ENCODE assay signal across 18 cellular contexts in the genomic region with DNA sequence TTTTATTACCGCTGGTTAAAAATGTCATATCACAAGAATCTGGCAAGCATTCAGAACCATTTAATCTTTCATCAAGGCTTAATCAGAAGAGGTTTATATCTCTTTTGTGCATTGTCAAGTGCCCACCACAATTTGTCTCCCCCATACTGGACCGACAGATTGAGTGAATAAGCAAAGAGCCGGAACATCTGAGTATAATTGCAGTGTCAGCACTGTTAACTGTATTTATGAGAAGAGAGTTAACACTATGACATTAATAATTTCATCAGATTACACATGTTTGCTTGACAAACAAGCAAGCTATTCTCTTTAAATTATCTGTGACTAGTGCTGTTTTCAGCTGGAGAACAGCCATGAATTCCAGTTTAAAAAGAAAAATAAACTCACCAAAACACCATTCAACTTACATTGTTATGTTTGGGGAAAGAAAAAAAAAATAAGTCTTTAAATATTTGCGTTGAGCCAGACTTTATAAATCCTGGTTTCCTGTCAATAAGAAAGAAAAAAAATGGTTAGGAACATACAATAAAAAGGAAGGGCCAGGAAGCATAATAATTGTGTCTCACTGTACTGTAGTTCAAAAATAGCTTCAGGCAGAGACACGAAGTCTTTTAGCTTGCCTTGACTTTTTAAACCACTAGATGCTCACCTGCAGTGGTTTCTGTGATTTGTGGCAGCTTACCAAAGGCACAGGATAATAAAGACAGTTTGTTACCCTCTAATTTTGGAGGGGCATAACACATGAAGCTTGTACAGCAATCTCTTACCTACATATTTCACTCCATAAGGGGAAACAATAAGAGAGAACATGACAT.
DNase-seq lines count a peak whose midpoint lies in the region; ATAC-seq and TF ChIP-seq lines count a peak whose summit lies in the region.
"Had no signal": no experiment of that assay in that cellular context is flagged by ENCODE, and none has a peak within 500 bp of the region (broad histone marks: within the 10 kb centered on the region; RNA-seq: fewer than 3 reads in every experiment).

No MANE protein-coding gene starts in this region.

- peaks cover 52% of the 10 kb centered on the region for H3K4me1 Mint-ChIP-seq in neural crest cell
- H3K4me1 Mint-ChIP-seq: nephron progenitor cell had no signal

- H3K27me3 ChIP-seq in right atrium auricular region: no peaks in the 10 kb centered on the region
- H3K27me3 ChIP-seq: gastroesophageal sphincter had no signal

- no peak overlapping the region for H3K4me3 Mint-ChIP-seq in neural crest cell
- H3K4me3 Mint-ChIP-seq: HFFc6, nephron progenitor cell had no signal

- DNase-seq in Right ventricle myocardium inferior (ENCODE audit: missing footprints) (no peak), right atrium auricular region (ENCODE audit: low spot score) (no peak), NCI-H1417 treated with DMSO at 0.1 percent for 48 hours (lab: John Stamatoyannopoulos, UW) (peak; percentile 36), SK-N-MC (ENCODE audit: low read depth, low spot score) (no peak), neural crest cell (ENCODE audit: low read depth, low spot score) (no peak), HT-29 (ENCODE audit: low spot score) (no peak), foreskin fibroblast (no peak)
- DNase-seq: activated effector memory CD4-positive, alpha-beta T cell treated with anti-CD3 and anti-CD28 coated beads, Interleukin-2, amount 50 U/mL, for 16 hours; amniotic stem cell; erythroblast; HFFc6; kidney glomerular epithelial cell; nephron progenitor cell; psoas muscle; stimulated activated CD8-positive, alpha-beta memory T cell treated with anti-CD3 and anti-CD28 coated beads, Interleukin-4, amount 100 ng/mL, for 48 hours had no signal

- H3K27ac Mint-ChIP-seq in neural crest cell (ENCODE audit: unreplicated experiment): peak overlapping the region; percentile 9
- H3K27ac Mint-ChIP-seq: HFFc6, nephron progenitor cell had no signal

- no peak overlapping the region for H3K9ac ChIP-seq in SK-N-MC (ENCODE audit: insufficient read length)
- H3K9ac ChIP-seq: KMS-11 had no signal

- peak overlapping the region in 1 of 2 donors; percentile 42 for H3K27ac ChIP-seq in right atrium auricular region
- no peak overlapping the region for H3K27ac ChIP-seq in SK-N-MC
- H3K27ac ChIP-seq: gastroesophageal sphincter, KMS-11, psoas muscle had no signal

- H3K36me3 ChIP-seq in right atrium auricular region: no peaks in the 10 kb centered on the region
- H3K36me3 ChIP-seq in SK-N-MC (ENCODE audit: insufficient read depth, low read length): no peaks in the 10 kb centered on the region
- H3K36me3 ChIP-seq: gastroesophageal sphincter had no signal

- peaks cover 0 to 22% of the 10 kb centered on the region in 2 donors for H3K4me1 ChIP-seq in right atrium auricular region

- H3K36me3 Mint-ChIP-seq in neural crest cell (ENCODE audit: low read depth): no peaks in the 10 kb centered on the region

- TF ChIP-seq CTCF in right atrium auricular region (IDR thresholded peaks at IDR 0.05) (no peak), neural crest cell (conservative IDR thresholded peaks at IDR 0.05) (no peak), foreskin fibroblast (IDR thresholded peaks at IDR 0.05; ENCODE audit: low read depth, low read length) (no peak)

- no peak overlapping the region for H3K4me3 ChIP-seq in right atrium auricular region
- H3K4me3 ChIP-seq in SK-N-MC: peak overlapping the region; percentile 9
- H3K4me3 ChIP-seq in foreskin fibroblast (ENCODE audit: low read depth in 1 of 2, low read length in 2 of 2): no peak overlapping the region
- H3K4me3 ChIP-seq: gastroesophageal sphincter, psoas muscle had no signal

- intact Hi-C loops in Right ventricle myocardium inferior (cut with DNase I): loop anchor here (5.0 kb wide), 1 partner anchor 66 kb away; no protein-coding TSS in a partner anchor

- H3K9me3 ChIP-seq in right atrium auricular region (no peaks in the 10 kb centered on the region), SK-N-MC (ENCODE audit: low read depth, low read length) (no peaks in the 10 kb centered on the region)
- H3K9me3 ChIP-seq: gastroesophageal sphincter, psoas muscle had no signal

- ATAC-seq in Right ventricle myocardium inferior: peak; percentile 60
- ATAC-seq in GM18907 (IDR thresholded peaks at IDR 0.05; ENCODE audit: unreplicated experiment): no peak
- ATAC-seq: gastroesophageal sphincter, psoas muscle had no signal

- no peaks in the 10 kb centered on the region for H3K27me3 Mint-ChIP-seq in neural crest cell (ENCODE audit: low read depth)

- no peaks in the 10 kb centered on the region for H3K9me3 Mint-ChIP-seq in neural crest cell
- H3K9me3 Mint-ChIP-seq: nephron progenitor cell had no signal
